ENCODE assay signal across 15 cellular contexts in genomic region chr2:20491739-20492531, GRCh38. TPM values are rescaled to one million over a fixed set of nuclear protein-coding genes. Genes with fewer than 3 reads are reported as not detected.
DNase-seq lines count a peak whose midpoint lies in the region; ATAC-seq, FAIRE-seq and TF ChIP-seq lines count a peak whose summit lies in the region.
"Had no signal": no experiment of that assay in that cellular context is flagged by ENCODE, and none has a peak within 500 bp of the region (broad histone marks: within the 10 kb centered on the region; RNA-seq: fewer than 3 reads in every experiment).

No MANE protein-coding gene starts in this region.

- H3K4me3 Mint-ChIP-seq in mesothelial cell of epicardium = no peak overlapping the region
- no peak overlapping the region for H3K4me3 Mint-ChIP-seq in endodermal cell
- H3K4me3 Mint-ChIP-seq: activated CD4-positive, alpha-beta memory T cell treated with anti-CD3 and anti-CD28 coated beads for 36 hours had no signal

- H3K36me3 ChIP-seq in MG63 = no peaks in the 10 kb centered on the region
- H3K36me3 ChIP-seq in H1 (ENCODE audit: control insufficient read depth in 2 of 4, insufficient read depth in 4 of 4, low read length in 3 of 4) = no peaks in the 10 kb centered on the region
- no peaks in the 10 kb centered on the region for H3K36me3 ChIP-seq in testis (ENCODE audit: low read depth, missing control alignments)
- H3K36me3 ChIP-seq in endodermal cell (ENCODE audit: control insufficient read depth, insufficient read depth, low read length) = no peaks in the 10 kb centered on the region
- H3K36me3 ChIP-seq: brain microvascular endothelial cell had no signal

- no peak overlapping the region for H4K91ac ChIP-seq in H1 (replicated peaks; ENCODE audit: insufficient read length, low read length)

- DNase-seq in MG63 = peak; percentile 18
- DNase-seq in H1 (ENCODE audit: low read depth in 1 of 2, low spot score in 2 of 2) = no peak
- DNase-seq in mesothelial cell of epicardium (ENCODE audit: low spot score in 2 of 2, unreplicated experiment in 2 of 2) = no peak
- DNase-seq in testis = peak; percentile 61
- no peak for DNase-seq in NCI-H2081 (lab: John Stamatoyannopoulos, UW)
- no peak for DNase-seq in endodermal cell
- DNase-seq: activated CD4-positive, alpha-beta memory T cell treated with anti-CD3 and anti-CD28 coated beads for 36 hours; activated gamma-delta T cell treated with Interleukin-2 at 50 U/mL for 16 hours; brain microvascular endothelial cell; COR-L47; NCI-H1048; NCI-H446 treated with DMSO at 0.1 percent for 48 hours; T-helper 9 cell had no signal

- no peaks in the 10 kb centered on the region for H3K23me2 ChIP-seq in H1 (ENCODE audit: low read depth, low read length)

- CTCF ChIA-PET in H1 (lab: Charles Lee; ENCODE audit: partially characterized antibody) = interaction anchor here (2.5 to 2.7 kb wide), 2 partner anchors 150 to 170 kb away, joined by 6 to 8 read pairs; no protein-coding TSS in a partner anchor

- no peaks in the 10 kb centered on the region for H3K79me2 ChIP-seq in H1 (ENCODE audit: control insufficient read depth in 1 of 2, insufficient read depth in 2 of 2, low read length in 2 of 2)

- no peak for ATAC-seq in HG03354 (IDR thresholded peaks at IDR 0.05; ENCODE audit: poor library complexity, severe bottlenecking, unreplicated experiment)
- ATAC-seq: Panc1 had no signal

- H3K4me1 ChIP-seq in H1 (replicated peaks in 1 of 4; ENCODE audit: control insufficient read depth in 3 of 4, insufficient read depth in 4 of 4, low read length in 3 of 4) (peaks cover 9 to 15% (median 14%) of the 10 kb centered on the region in 4 experiments), testis (no peaks in the 10 kb centered on the region), endodermal cell (ENCODE audit: control insufficient read depth, insufficient read depth, low read length) (peaks cover 4% of the 10 kb centered on the region)

- no peak for TF ChIP-seq POLR2A in H1 (IDR thresholded peaks at IDR 0.05; ENCODE audit: control extremely low read depth in 1 of 2, low read depth in 2 of 2, low read length in 2 of 2)
- TF ChIP-seq POLR2A in testis (IDR thresholded peaks at IDR 0.05) = no peak

- no peaks in the 10 kb centered on the region for H3K79me1 ChIP-seq in H1 (ENCODE audit: low read depth, low read length)

- H2BK5ac ChIP-seq in H1 (ENCODE audit: low read depth, low read length) = no peak overlapping the region

- H2BK20ac ChIP-seq in H1 (ENCODE audit: low read length) = 0 out of 2 replicates have a peak overlapping the region, but pooled peaks have one; percentile 72

- H3K27me3 ChIP-seq in MG63 = no peaks in the 10 kb centered on the region
- no peaks in the 10 kb centered on the region for H3K27me3 ChIP-seq in H1 (replicated peaks in 1 of 4; ENCODE audit: control insufficient read depth in 3 of 4, extremely low read depth in 1 of 4, insufficient read depth in 3 of 4, low read length in 3 of 4)
- H3K27me3 ChIP-seq in testis = no peaks in the 10 kb centered on the region
- H3K27me3 ChIP-seq in endodermal cell (ENCODE audit: control insufficient read depth, insufficient read depth, low read length, poor library complexity, severe bottlenecking) = no peaks in the 10 kb centered on the region
- H3K27me3 ChIP-seq: brain microvascular endothelial cell had no signal

- no peaks in the 10 kb centered on the region for H3K9me3 ChIP-seq in MG63
- no peaks in the 10 kb centered on the region for H3K9me3 ChIP-seq in H1 (ENCODE audit: insufficient read depth in 2 of 2, low read depth in 1 of 2, low read length in 1 of 2)
- H3K9me3 ChIP-seq in testis = no peaks in the 10 kb centered on the region
- no peaks in the 10 kb centered on the region for H3K9me3 ChIP-seq in endodermal cell (ENCODE audit: control insufficient read depth, low read length)

- H2BK15ac ChIP-seq in H1 (ENCODE audit: low read length) = no peak overlapping the region

- H3K14ac ChIP-seq in H1 (ENCODE audit: insufficient read length) = no peak overlapping the region

- no peaks in the 10 kb centered on the region for H4K20me1 ChIP-seq in H1 (replicated peaks in 1 of 2; ENCODE audit: control insufficient read depth in 1 of 2, insufficient read depth in 2 of 2, low read length in 2 of 2)

- H3K9ac ChIP-seq in H1 (replicated peaks in 1 of 4; ENCODE audit: extremely low read depth in 1 of 4, low read depth in 3 of 4, low read length in 3 of 4) = no peak overlapping the region
- H3K9ac ChIP-seq in endodermal cell (ENCODE audit: extremely low read depth, low read length, poor library complexity, severe bottlenecking) = no peak overlapping the region

- H2BK120ac ChIP-seq in H1 (replicated peaks; ENCODE audit: low read depth, low read length) = no peak overlapping the region

- no peak overlapping the region for H3K4me2 ChIP-seq in H1 (ENCODE audit: insufficient read depth in 1 of 2, low read depth in 2 of 2, low read length in 2 of 2)

- H2BK12ac ChIP-seq in H1 (ENCODE audit: low read depth, low read length) = no peak overlapping the region

- H3K4me3 ChIP-seq in MG63 (no peak overlapping the region), H1 (ENCODE audit: extremely low read depth in 1 of 4, insufficient read depth in 2 of 4, low read depth in 3 of 4, low read length in 4 of 4) (no peak overlapping the region), testis (no peak overlapping the region), endodermal cell (ENCODE audit: low read length) (no peak overlapping the region)

- no peak for FAIRE-seq in H1 (lab: Jason Lieb, UNC)

- H3K4ac ChIP-seq in H1 (replicated peaks; ENCODE audit: insufficient read length, low read depth, low read length) = no peak overlapping the region

- no peak overlapping the region for H3K18ac ChIP-seq in H1 (ENCODE audit: extremely low read depth, low read length)

- H3K27ac Mint-ChIP-seq in mesothelial cell of epicardium = peak overlapping the region; percentile 53
- H3K27ac Mint-ChIP-seq in endodermal cell = no peak overlapping the region
- H3K27ac Mint-ChIP-seq: activated CD4-positive, alpha-beta memory T cell treated with anti-CD3 and anti-CD28 coated beads for 36 hours had no signal

- TF ChIP-seq RAD21 in H1 (IDR thresholded peaks at IDR 0.05 in 1 of 2, conservative IDR thresholded peaks at IDR 0.05 in 1 of 2; ENCODE audit: low read depth in 2 of 2, low read length in 2 of 2) = no peak

- TF ChIP-seq CTCF in H1 (IDR thresholded peaks at IDR 0.05; ENCODE audit: control extremely low read depth in 1 of 3, insufficient read depth in 1 of 3, low read depth in 1 of 3, low read length in 3 of 3) (no peak), mesothelial cell of epicardium (IDR thresholded peaks at IDR 0.05; ENCODE audit: unreplicated experiment) (no peak), testis (IDR thresholded peaks at IDR 0.05) (no peak), endodermal cell (conservative IDR thresholded peaks at IDR 0.05) (no peak)

- H3K23ac ChIP-seq in H1 (ENCODE audit: insufficient read length) = no peak overlapping the region

- H3K4me1 Mint-ChIP-seq in mesothelial cell of epicardium = peaks cover 56% of the 10 kb centered on the region
- H3K4me1 Mint-ChIP-seq in endodermal cell = peaks cover 13% of the 10 kb centered on the region

- 88% methylated on average over 15 of the region's 15 CpGs; no CpG with 5 or more reads in 1 of the 2 experiments for WGBS in H1 (ENCODE audit: extremely low coverage in 1 of 2, insufficient coverage in 1 of 2, insufficient read length in 1 of 2, insufficient replicate concordance in 2 of 2, low coverage in 1 of 2, low lambda C conversion rate in 2 of 2, missing lambda C conversion rate in 1 of 2), 2 experiments
- WGBS in testis, 2 donors = 70 to 72% methylated on average over 12 to 15 of the region's 15 CpGs
- 67 to 81% methylated on average over 4 to 15 of the region's 15 CpGs for WGBS in endodermal cell (ENCODE audit: insufficient coverage in 1 of 2, insufficient read length in 1 of 2), 2 experiments

- H3K9me3 Mint-ChIP-seq in mesothelial cell of epicardium (no peaks in the 10 kb centered on the region), endodermal cell (no peaks in the 10 kb centered on the region)
- H3K9me3 Mint-ChIP-seq: activated CD4-positive, alpha-beta memory T cell treated with anti-CD3 and anti-CD28 coated beads for 36 hours had no signal

- H2AFZ ChIP-seq in H1 (ENCODE audit: low read length) = no peak overlapping the region

- H3K27ac ChIP-seq in H1 (ENCODE audit: low read depth, low read length) (no peak overlapping the region), testis (no peak overlapping the region), endodermal cell (ENCODE audit: low read depth, low read length) (no peak overlapping the region)
- H3K27ac ChIP-seq: brain microvascular endothelial cell had no signal

- TF ChIP-seq EP300 in H1 (IDR thresholded peaks at IDR 0.05; ENCODE audit: borderline replicate concordance in 1 of 2, low read depth in 2 of 2, low read length in 2 of 2) = no peak

- H4K8ac ChIP-seq in H1 (ENCODE audit: extremely low read depth, insufficient read depth, low read length) = no peak overlapping the region

- H3K36me3 Mint-ChIP-seq in mesothelial cell of epicardium (no peaks in the 10 kb centered on the region), endodermal cell (ENCODE audit: low read depth) (no peaks in the 10 kb centered on the region)
- H3K36me3 Mint-ChIP-seq: activated CD4-positive, alpha-beta memory T cell treated with anti-CD3 and anti-CD28 coated beads for 36 hours had no signal

- H3K56ac ChIP-seq in H1 (replicated peaks; ENCODE audit: insufficient read length, low read depth, low read length) = no peak overlapping the region

- H3K27me3 Mint-ChIP-seq in mesothelial cell of epicardium (ENCODE audit: low read depth) = no peaks in the 10 kb centered on the region
- H3K27me3 Mint-ChIP-seq in endodermal cell (ENCODE audit: insufficient read depth) = peaks cover 3% of the 10 kb centered on the region
- H3K27me3 Mint-ChIP-seq: activated CD4-positive, alpha-beta memory T cell treated with anti-CD3 and anti-CD28 coated beads for 36 hours had no signal

- no peak overlapping the region for H2AK5ac ChIP-seq in H1 (ENCODE audit: low read depth, low read length)

- H4K5ac ChIP-seq in H1 (ENCODE audit: insufficient read length, low read depth, low read length) = no peak overlapping the region

- intact Hi-C loops in testis (cut with DNase I; ENCODE audit: low total_unique reads) = no loop called here

- POLR2A ChIA-PET in H1 (lab: Charles Lee; ENCODE audit: partially characterized antibody) = no interaction called here

RNA-seq across cellular contexts. Expression of gene RHOB, which starts 45.1 kb away (rescaled TPM):
- 65.2 and 65.4 TPM in 2 replicates for total RNA-seq in MG63 (2014; rRNA removed; shearing (Covaris generic); ENCODE audit: low replicate concordance)
- total RNA-seq in H1 (2021; fragmentation: NEBNext Ultra II Directional; extraction: Animal tissue kit (Norgen Biotek cat#: 25700)) = 9.5 and 13.5 TPM in 2 replicates
- polyA plus RNA-seq in H1 (2011; rRNA removed) = 9.3 and 17.8 TPM in 2 replicates
- polyA plus RNA-seq in H1 (2011; cell fraction: cytosol; rRNA removed) = 12.2 TPM
- polyA plus RNA-seq in H1 (2011; cell fraction: nucleus; rRNA removed) = 12.4 TPM
- polyA plus RNA-seq in H1 (2012, experiment 1 of 2) = 6.7 to 9.6 TPM (median 7.6 TPM) in 4 replicates
- polyA plus RNA-seq in H1 (2012, experiment 2 of 2) = 14.3 TPM
- 5.4 TPM for polyA plus RNA-seq in H1 (2013, experiment 1 of 2)
- 5.6 TPM for polyA plus RNA-seq in H1 (2013, experiment 2 of 2)
- polyA minus RNA-seq in H1 (2011; rRNA and poly(A)+ RNA removed) = 3.1 and 4.1 TPM in 2 replicates
- 12.4 TPM for polyA minus RNA-seq in H1 (2011; cell fraction: cytosol; rRNA and poly(A)+ RNA removed)
- polyA minus RNA-seq in H1 (2011; cell fraction: nucleus; rRNA and poly(A)+ RNA removed) = 40.4 TPM
- total RNA-seq in mesothelial cell of epicardium = 82.9 to 88.6 TPM (median 85.9 TPM) in 3 replicates
- 100 to 1,000 TPM; 186 to 244 TPM for total RNA-seq in testis
- polyA plus RNA-seq in testis (ENCODE audit: insufficient read depth, low read depth, low replicate concordance) = 86.3 TPM
- 10 to 100 TPM; 25.6 to 47.0 TPM for total RNA-seq in endodermal cell
- polyA plus RNA-seq in endodermal cell (2013, experiment 1 of 2) = 148 TPM
- 167 TPM for polyA plus RNA-seq in endodermal cell (2013, experiment 2 of 2)

Comparison
In these comparisons a context has a peak if more than half of its experiments do, and no peak if none do; other contexts are left out.
1. DNase-seq: peak in MG63 (single experiment) and testis (single experiment); none in H1 (0 of 2), mesothelial cell of epicardium (0 of 2), NCI-H2081 (0 of 2) and endodermal cell (single experiment).